In genomic region chr4:89283226-89283974, GRCh38 we compare ENCODE assay signal across 11 cellular contexts. TPM values are rescaled to one million over a fixed set of nuclear protein-coding genes. Genes with fewer than 3 reads are reported as not detected.
A peak's percentile ranks its signal among the peaks of the same experiment; 100 is the strongest.
DNase-seq lines count a peak whose midpoint lies in the region; ATAC-seq lines count a peak whose summit lies in the region.
"Had no signal": no experiment of that assay in that cellular context is flagged by ENCODE, and none has a peak within 500 bp of the region (broad histone marks: within the 10 kb centered on the region; RNA-seq: fewer than 3 reads in every experiment).

No MANE protein-coding gene starts in this region.

- intact Hi-C loops in aorta (cut with DNase I): no loop called here

- H3K4me3 Mint-ChIP-seq in activated naive CD4-positive, alpha-beta T cell treated with anti-CD3 and anti-CD28 coated beads, Interleukin-2, amount 50 U/mL, for 24 hours: peak overlapping the region; percentile 6
- H3K4me3 Mint-ChIP-seq in activated T-helper 17 cell treated with anti-CD3 and anti-CD28 coated beads, Interleukin-2, amount 50 U/mL, for 72 hours: peak overlapping the region; percentile 90
- H3K4me3 Mint-ChIP-seq in immature natural killer cell: peak overlapping the region; percentile 69 to 86 (median 77)

- WGBS in aorta, 2 donors: 91 to 92% methylated on average over 5 of the region's 5 CpGs

- no peaks in the 10 kb centered on the region for H3K9me3 Mint-ChIP-seq in activated naive CD4-positive, alpha-beta T cell treated with anti-CD3 and anti-CD28 coated beads, Interleukin-2, amount 50 U/mL, for 24 hours
- no peaks in the 10 kb centered on the region for H3K9me3 Mint-ChIP-seq in activated T-helper 17 cell treated with anti-CD3 and anti-CD28 coated beads, Interleukin-2, amount 50 U/mL, for 72 hours
- no peaks in the 10 kb centered on the region for H3K9me3 Mint-ChIP-seq in immature natural killer cell

- H3K9me3 ChIP-seq in aorta (ENCODE audit: control insufficient read depth, low read length): no peaks in the 10 kb centered on the region
- H3K9me3 ChIP-seq: BE2C had no signal

- H3K27me3 Mint-ChIP-seq in activated naive CD4-positive, alpha-beta T cell treated with anti-CD3 and anti-CD28 coated beads, Interleukin-2, amount 50 U/mL, for 24 hours: no peaks in the 10 kb centered on the region
- H3K27me3 Mint-ChIP-seq in activated T-helper 17 cell treated with anti-CD3 and anti-CD28 coated beads, Interleukin-2, amount 50 U/mL, for 72 hours: no peaks in the 10 kb centered on the region
- peaks cover 3 to 9% (median 5%) of the 10 kb centered on the region in 3 donors for H3K27me3 Mint-ChIP-seq in immature natural killer cell (ENCODE audit: low read depth in 3 of 3)

- no peaks in the 10 kb centered on the region for H3K4me1 ChIP-seq in aorta (ENCODE audit: control insufficient read depth in 1 of 2, insufficient read depth in 2 of 2, low read length in 2 of 2)
- H3K4me1 ChIP-seq: BE2C had no signal

- H3K4me3 ChIP-seq in aorta (ENCODE audit: low read length in 2 of 2): no peak overlapping the region

- H3K4me1 Mint-ChIP-seq in activated naive CD4-positive, alpha-beta T cell treated with anti-CD3 and anti-CD28 coated beads, Interleukin-2, amount 50 U/mL, for 24 hours: peaks cover 64% of the 10 kb centered on the region
- peaks cover 49% of the 10 kb centered on the region for H3K4me1 Mint-ChIP-seq in activated T-helper 17 cell treated with anti-CD3 and anti-CD28 coated beads, Interleukin-2, amount 50 U/mL, for 72 hours
- H3K4me1 Mint-ChIP-seq in immature natural killer cell: peaks cover 0 to 31% of the 10 kb centered on the region in 2 donors

- H3K27me3 ChIP-seq in aorta (ENCODE audit: control insufficient read depth in 1 of 2, insufficient read depth in 2 of 2, low read length in 1 of 2): no peaks in the 10 kb centered on the region
- H3K27me3 ChIP-seq: BE2C had no signal

- peak overlapping the region; percentile 87 for H3K27ac Mint-ChIP-seq in activated naive CD4-positive, alpha-beta T cell treated with anti-CD3 and anti-CD28 coated beads, Interleukin-2, amount 50 U/mL, for 24 hours
- H3K27ac Mint-ChIP-seq in activated T-helper 17 cell treated with anti-CD3 and anti-CD28 coated beads, Interleukin-2, amount 50 U/mL, for 72 hours: peak overlapping the region; percentile 100
- no peak overlapping the region for H3K27ac Mint-ChIP-seq in immature natural killer cell

- no peak for DNase-seq in activated naive CD4-positive, alpha-beta T cell (lab: John Stamatoyannopoulos, UW)
- peak; percentile 74 to 83 (median 80) for DNase-seq in immature natural killer cell
- DNase-seq in aorta: no peak
- no peak for DNase-seq in NCI-H187 (lab: John Stamatoyannopoulos, UW)
- DNase-seq: BE2C, RPMI8226 had no signal

- no peaks in the 10 kb centered on the region for H3K36me3 ChIP-seq in aorta (ENCODE audit: control insufficient read depth in 1 of 2, insufficient read depth in 2 of 2, low read length in 1 of 2)
- H3K36me3 ChIP-seq: BE2C had no signal

- no peak overlapping the region for H3K27ac ChIP-seq in aorta (ENCODE audit: low read depth in 1 of 2, low read length in 2 of 2)

- ATAC-seq in activated T-helper 17 cell treated with anti-CD3 and anti-CD28 coated beads, Interleukin-2, amount 50 U/mL, for 72 hours (replicated peaks): peak; percentile 44
- ATAC-seq in aorta (ENCODE audit: low FRiP score) (peak; percentile 19), HG03175 (IDR thresholded peaks at IDR 0.05; ENCODE audit: unreplicated experiment) (no peak), HG03025 (IDR thresholded peaks at IDR 0.05; ENCODE audit: low FRiP score, unreplicated experiment) (no peak)
- ATAC-seq: sciatic nerve had no signal

- H3K36me3 Mint-ChIP-seq in activated naive CD4-positive, alpha-beta T cell treated with anti-CD3 and anti-CD28 coated beads, Interleukin-2, amount 50 U/mL, for 24 hours: peaks cover 5% of the 10 kb centered on the region
- H3K36me3 Mint-ChIP-seq in activated T-helper 17 cell treated with anti-CD3 and anti-CD28 coated beads, Interleukin-2, amount 50 U/mL, for 72 hours (ENCODE audit: low read depth): peaks cover 21% of the 10 kb centered on the region
- peaks cover 0 to 5% (median 0%) of the 10 kb centered on the region in 3 donors for H3K36me3 Mint-ChIP-seq in immature natural killer cell

RNA-seq across cellular contexts. Expression of gene GPRIN3, which starts 24.2 kb away (rescaled TPM):
- total RNA-seq in activated T-helper 17 cell treated with anti-CD3 and anti-CD28 coated beads, Interleukin-2, amount 50 U/mL, for 72 hours: 10 to 100 TPM; 43.5 to 69.7 TPM
- 10 to 100 TPM in 1 of 3 donors, 1 to 10 TPM in 2; 5.5 to 15.9 (median 7.3) TPM for polyA plus RNA-seq in immature natural killer cell
- total RNA-seq in aorta: 1 to 10 TPM; 6.3 to 9.8 TPM
- 1 to 10 TPM in 1 of 2 donors, under 1 TPM in 1; 0.08 to 1.6 TPM for polyA plus RNA-seq in aorta

Comparison
In these comparisons a context has a peak if more than half of its experiments do, and no peak if none do; other contexts are left out.
1. H3K27ac Mint-ChIP-seq: peak in activated naive CD4-positive, alpha-beta T cell treated with anti-CD3 and anti-CD28 coated beads, Interleukin-2, amount 50 U/mL, for 24 hours (single experiment) and activated T-helper 17 cell treated with anti-CD3 and anti-CD28 coated beads, Interleukin-2, amount 50 U/mL, for 72 hours (single experiment); none in immature natural killer cell (0 of 6).
2. H3K4me3 Mint-ChIP-seq: peak in every context shown above with its lines; median percentile 90 in activated T-helper 17 cell treated with anti-CD3 and anti-CD28 coated beads, Interleukin-2, amount 50 U/mL, for 72 hours; 77 in immature natural killer cell; 6 in activated naive CD4-positive, alpha-beta T cell treated with anti-CD3 and anti-CD28 coated beads, Interleukin-2, amount 50 U/mL, for 24 hours.
3. DNase-seq: peak in immature natural killer cell (3 of 3); none in activated naive CD4-positive, alpha-beta T cell (0 of 4), aorta (0 of 2) and NCI-H187 (0 of 2).
4. ATAC-seq: peak in activated T-helper 17 cell treated with anti-CD3 and anti-CD28 coated beads, Interleukin-2, amount 50 U/mL, for 72 hours (single experiment) and aorta (single experiment); none in HG03175 (single experiment) and HG03025 (single experiment).
5. RNA of gene GPRIN3, which starts 24.2 kb away (total RNA-seq): 43.5 to 69.7 TPM in activated T-helper 17 cell treated with anti-CD3 and anti-CD28 coated beads, Interleukin-2, amount 50 U/mL, for 72 hours; 6.3 to 9.8 TPM in aorta; every median in the first group is over 4 times any median in the second.